In the genomic region with DNA sequence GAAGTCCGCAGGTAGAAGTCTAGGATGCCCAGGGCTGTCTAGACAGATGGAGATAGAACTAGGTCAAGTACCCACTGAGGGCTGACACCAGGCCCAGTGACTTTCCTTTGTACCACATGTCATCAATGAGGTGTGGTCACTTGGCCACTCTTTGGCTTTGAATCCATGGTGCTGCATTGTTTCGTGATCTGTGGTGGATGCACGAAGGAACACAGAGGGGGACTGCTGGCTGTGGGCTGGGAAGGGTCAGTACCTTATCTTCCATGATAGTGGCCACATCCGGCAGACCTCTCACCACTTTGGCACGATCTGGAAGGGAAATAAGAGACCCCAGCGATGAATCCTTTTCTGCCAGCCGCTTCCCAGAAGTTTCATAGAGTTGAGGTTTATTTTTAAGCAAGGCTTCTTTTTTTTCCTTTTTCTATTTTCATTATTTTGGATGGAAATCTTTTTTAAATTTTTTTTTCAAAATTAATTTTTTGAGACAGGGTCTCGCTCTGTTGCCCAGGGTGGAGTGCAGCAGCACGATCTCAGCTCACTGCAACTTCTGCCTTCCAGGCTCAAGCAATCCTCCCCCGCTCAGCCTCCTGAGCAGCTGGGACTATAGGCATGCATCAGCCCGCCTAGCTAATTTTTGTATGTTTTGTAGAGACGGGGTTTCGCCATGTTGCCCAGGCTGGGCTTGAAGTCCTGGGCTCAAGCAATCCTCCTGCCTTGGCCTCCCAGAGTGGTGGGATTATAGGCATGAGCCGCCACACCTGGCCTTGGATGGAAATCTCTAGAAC, we compare ENCODE assay signal across 27 cellular contexts. TPM values are rescaled to one million over a fixed set of nuclear protein-coding genes. Genes with fewer than 3 reads are reported as not detected.
"Had no signal": no experiment of that assay in that cellular context is flagged by ENCODE, and none has a peak within 500 bp of the region (broad histone marks: within the 10 kb centered on the region; RNA-seq: fewer than 3 reads in every experiment).

No MANE protein-coding gene starts in this region.

- H3K4me1 ChIP-seq: esophagus squamous epithelium, heart right ventricle, lower lobe of right lung, right lobe of liver, testis, tibial artery had no signal

- H3K4me3 ChIP-seq: esophagus squamous epithelium, heart right ventricle, lower lobe of right lung, ovary, right lobe of liver, smooth muscle cell, testis, tibial artery had no signal

- H3K4me2 ChIP-seq: smooth muscle cell had no signal

- H3K9me3 ChIP-seq: lower lobe of right lung, ovary, right lobe of liver, testis, tibial artery had no signal

- DNase-seq: cortex of kidney; effector memory CD8-positive, alpha-beta T cell; erythroblast; esophagus squamous epithelium; foreskin melanocyte; glutamatergic neuron; heart right ventricle; hippocampal formation; left colon; left ventricle myocardium superior; naive thymus-derived CD8-positive, alpha-beta T cell; nephron progenitor cell; nucleus accumbens; right lobe of liver; stimulated activated CD4-positive, alpha-beta T cell treated with anti-CD3 and anti-CD28 coated beads, Interleukin-2, amount 100 ng/mL, for 24 hours; stimulated activated CD4-positive, alpha-beta T cell treated with anti-CD3 and anti-CD28 coated beads, Interleukin-4, amount 100 ng/mL, for 24 hours; stimulated activated naive CD8-positive, alpha-beta T cell treated with anti-CD3 and anti-CD28 coated beads, Interleukin-15, Interleukin-2, amounts not matched to agents 100 U/mL and 50 U/mL, for 24 hours; substantia nigra; testis; tibial artery had no signal

- H3K27me3 ChIP-seq: esophagus squamous epithelium, heart right ventricle, ovary, right lobe of liver, testis, tibial artery had no signal

- FAIRE-seq: endometrium, islet of Langerhans, urothelium cell line had no signal

- H3K27ac ChIP-seq: esophagus squamous epithelium, heart right ventricle, lower lobe of right lung, ovary, right lobe of liver, testis, tibial artery had no signal

- H3K36me3 ChIP-seq: esophagus squamous epithelium, lower lobe of right lung, ovary, right lobe of liver, tibial artery had no signal

- ATAC-seq: effector memory CD8-positive, alpha-beta T cell; heart right ventricle; left colon; left ventricle myocardium superior; lower lobe of right lung; naive thymus-derived CD8-positive, alpha-beta T cell; right lobe of liver; stimulated activated effector memory CD8-positive, alpha-beta T cell treated with anti-CD3 and anti-CD28 coated beads, Interleukin-12 subunit alpha, Interleukin-12 subunit beta, amount 100 ng/mL, for 72 hours; stimulated activated naive CD8-positive, alpha-beta T cell treated with anti-CD3 and anti-CD28 coated beads, Interleukin-15, Interleukin-2, amounts not matched to agents 100 U/mL and 50 U/mL, for 24 hours had no signal

RNA-seq across cellular contexts. Expression of a gene that starts 53.1 kb away (rescaled TPM):
- total RNA-seq: naive thymus-derived CD8-positive, alpha-beta T cell had no signal
- polyA plus RNA-seq: naive thymus-derived CD8-positive, alpha-beta T cell had no signal
